In genomic region chr11:22169833-22170232, GRCh38 we compare ENCODE assay signal across 11 cellular contexts. TPM values are rescaled to one million over a fixed set of nuclear protein-coding genes. Genes with fewer than 3 reads are reported as not detected.
DNase-seq lines count a peak whose midpoint lies in the region; ATAC-seq and TF ChIP-seq lines count a peak whose summit lies in the region.
"Had no signal": no experiment of that assay in that cellular context is flagged by ENCODE, and none has a peak within 500 bp of the region (broad histone marks: within the 10 kb centered on the region; RNA-seq: fewer than 3 reads in every experiment).

No MANE protein-coding gene starts in this region.

- H3K4me1 ChIP-seq in adipocyte (ENCODE audit: control insufficient read depth, insufficient read depth, low read length): no peaks in the 10 kb centered on the region
- H3K4me1 ChIP-seq: prostate gland had no signal

- no peak overlapping the region for H3K9ac ChIP-seq in adipocyte (ENCODE audit: low read length)

- H3K4me3 ChIP-seq in adipocyte (ENCODE audit: low read length): no peak overlapping the region
- H3K4me3 ChIP-seq: prostate gland had no signal

- peak; percentile 56 for DNase-seq in NCI-H1105 treated with DMSO at 0.1 percent for 48 hours (lab: John Stamatoyannopoulos, UW)
- peak; percentile 46 for DNase-seq in adipocyte (ENCODE audit: low read depth)
- DNase-seq in neural crest cell (ENCODE audit: low read depth, low spot score): no peak
- DNase-seq in activated CD4-positive, alpha-beta T cell treated with anti-CD3 and anti-CD28 coated beads for 1 hour: no peak

- no peaks in the 10 kb centered on the region for H3K4me1 Mint-ChIP-seq in neural crest cell
- H3K4me1 Mint-ChIP-seq: IgD-negative memory B cell had no signal

- H3K4me3 Mint-ChIP-seq in neural crest cell: no peak overlapping the region
- H3K4me3 Mint-ChIP-seq: IgD-negative memory B cell had no signal

- no peak overlapping the region for H3K27ac Mint-ChIP-seq in neural crest cell (ENCODE audit: unreplicated experiment)
- H3K27ac Mint-ChIP-seq: IgD-negative memory B cell had no signal

- ATAC-seq in GM18861 (IDR thresholded peaks at IDR 0.05; ENCODE audit: unreplicated experiment): no peak
- no peak for ATAC-seq in GM21529 (IDR thresholded peaks at IDR 0.05; ENCODE audit: unreplicated experiment)
- ATAC-seq in HG02610 (IDR thresholded peaks at IDR 0.05; ENCODE audit: unreplicated experiment): no peak

- H3K36me3 Mint-ChIP-seq in neural crest cell (ENCODE audit: low read depth): no peaks in the 10 kb centered on the region
- H3K36me3 Mint-ChIP-seq: IgD-negative memory B cell had no signal

- TF ChIP-seq CTCF in GM12873 (IDR thresholded peaks at IDR 0.05; ENCODE audit: insufficient read depth, low read depth, low read length, missing control alignments): peak; percentile 20
- peak; percentile 68 for TF ChIP-seq CTCF in neural crest cell (conservative IDR thresholded peaks at IDR 0.05)

- peaks cover 24% of the 10 kb centered on the region for H3K27me3 ChIP-seq in adipocyte (replicated peaks; ENCODE audit: control insufficient read depth, insufficient read depth, low read length)

- no peaks in the 10 kb centered on the region for H3K9me3 ChIP-seq in adipocyte (ENCODE audit: control insufficient read depth, low read length)
- H3K9me3 ChIP-seq: prostate gland had no signal

- no peaks in the 10 kb centered on the region for H3K36me3 ChIP-seq in adipocyte (ENCODE audit: control insufficient read depth, insufficient read depth, low read length, severe bottlenecking)
- H3K36me3 ChIP-seq: prostate gland had no signal

- no peaks in the 10 kb centered on the region for H3K9me3 Mint-ChIP-seq in neural crest cell

- peaks cover 4% of the 10 kb centered on the region for H3K27me3 Mint-ChIP-seq in neural crest cell (ENCODE audit: low read depth)
- H3K27me3 Mint-ChIP-seq: IgD-negative memory B cell had no signal

RNA-seq across cellular contexts. Expression of gene ANO5, which starts 23.1 kb away (rescaled TPM):
- 3.4 and 3.5 TPM in 2 replicates for total RNA-seq in neural crest cell
- total RNA-seq: activated CD8-positive, alpha-beta memory T cell treated with anti-CD3 and anti-CD28 coated beads for 36 hours had no signal

Comparison
In these comparisons a context has a peak if more than half of its experiments do, and no peak if none do; other contexts are left out.
1. DNase-seq: peak in NCI-H1105 treated with DMSO at 0.1 percent for 48 hours (single experiment) and adipocyte (single experiment); none in neural crest cell (single experiment) and activated CD4-positive, alpha-beta T cell treated with anti-CD3 and anti-CD28 coated beads for 1 hour (single experiment).